ENCODE assay signal across 22 cellular contexts in genomic region chr4:157226035-157226434, GRCh38. TPM values are rescaled to one million over a fixed set of nuclear protein-coding genes. Genes with fewer than 3 reads are reported as not detected.
"Had no signal": no experiment of that assay in that cellular context is flagged by ENCODE, and none has a peak within 500 bp of the region (broad histone marks: within the 10 kb centered on the region; RNA-seq: fewer than 3 reads in every experiment).

No MANE protein-coding gene starts in this region.

- H3K4me1 Mint-ChIP-seq: activated CD4-positive, alpha-beta T cell treated with anti-CD3 and anti-CD28 coated beads for 36 hours; immature natural killer cell; naive thymus-derived CD4-positive, alpha-beta T cell had no signal

- H3K27ac ChIP-seq: adrenal gland, neutrophil, right lobe of liver, transverse colon, WERI-Rb-1 had no signal

- H3K9me3 ChIP-seq: neutrophil, right lobe of liver, transverse colon had no signal

- DNase-seq: activated CD4-positive, alpha-beta T cell treated with anti-CD3 and anti-CD28 coated beads for 36 hours; activated CD8-positive, alpha-beta memory T cell treated with anti-CD3 and anti-CD28 coated beads, Interleukin-2, amount 50 U/mL, for 48 hours; activated CD8-positive, alpha-beta T cell treated with anti-CD3 and anti-CD28 coated beads, Interleukin-2, amount 10 ng/mL, durations not matched to agents 7 days and 5 days; activated naive CD4-positive, alpha-beta T cell treated with Interleukin-2 at 50 U/mL for 16 hours; adrenal gland; central memory CD4-positive, alpha-beta T cell; cortex of kidney; effector memory CD8-positive, alpha-beta T cell; erythroblast; glutamatergic neuron; immature natural killer cell; left colon; naive thymus-derived CD4-positive, alpha-beta T cell; right lobe of liver; T-helper 9 cell; transverse colon; WERI-Rb-1 had no signal

- H3K4me3 ChIP-seq: adrenal gland, lung, right lobe of liver, transverse colon had no signal

- H3K36me3 ChIP-seq: adrenal gland, neutrophil, right lobe of liver, transverse colon had no signal

- H3K36me3 Mint-ChIP-seq: stimulated activated effector memory CD8-positive, alpha-beta T cell treated with anti-CD3 and anti-CD28 coated beads, Interleukin-12 subunit alpha, Interleukin-12 subunit beta, amount 100 ng/mL, for 72 hours had no signal

- H3K27ac Mint-ChIP-seq: activated CD4-positive, alpha-beta T cell treated with anti-CD3 and anti-CD28 coated beads for 36 hours; activated CD8-positive, alpha-beta T cell treated with anti-CD3 and anti-CD28 coated beads, Interleukin-2, amount 10 ng/mL, durations not matched to agents 7 days and 5 days; activated T-helper 1 cell treated with anti-CD3 and anti-CD28 coated beads, Interleukin-12 subunit alpha, Interleukin-12 subunit beta, Interleukin-2, Interleukin-4 antibody, amounts not matched to agents 30 ng/mL and 10 ng/mL and 1 ng/mL, durations not matched to agents 14 hours and 24 hours and 36 hours; effector memory CD8-positive, alpha-beta T cell; immature natural killer cell; naive thymus-derived CD4-positive, alpha-beta T cell; stimulated activated effector memory CD8-positive, alpha-beta T cell treated with anti-CD3 and anti-CD28 coated beads, Interleukin-12 subunit alpha, Interleukin-12 subunit beta, amount 100 ng/mL, for 72 hours had no signal

- H3K9me3 Mint-ChIP-seq: activated T-helper 1 cell treated with anti-CD3 and anti-CD28 coated beads, Interleukin-12 subunit alpha, Interleukin-12 subunit beta, Interleukin-2, Interleukin-4 antibody, amounts not matched to agents 30 ng/mL and 10 ng/mL and 1 ng/mL, durations not matched to agents 14 hours and 24 hours and 36 hours had no signal

- H3K4me3 Mint-ChIP-seq: activated CD4-positive, alpha-beta T cell treated with anti-CD3 and anti-CD28 coated beads for 36 hours; activated CD8-positive, alpha-beta T cell treated with anti-CD3 and anti-CD28 coated beads, Interleukin-2, amount 10 ng/mL, durations not matched to agents 7 days and 5 days; activated T-helper 1 cell treated with anti-CD3 and anti-CD28 coated beads, Interleukin-12 subunit alpha, Interleukin-12 subunit beta, Interleukin-2, Interleukin-4 antibody, amounts not matched to agents 30 ng/mL and 10 ng/mL and 1 ng/mL, durations not matched to agents 14 hours and 24 hours and 36 hours; effector memory CD8-positive, alpha-beta T cell; immature natural killer cell; naive thymus-derived CD4-positive, alpha-beta T cell; stimulated activated effector memory CD8-positive, alpha-beta T cell treated with anti-CD3 and anti-CD28 coated beads, Interleukin-12 subunit alpha, Interleukin-12 subunit beta, amount 100 ng/mL, for 72 hours had no signal

- ATAC-seq: activated CD4-positive, alpha-beta T cell treated with anti-CD3 and anti-CD28 coated beads for 36 hours; activated CD8-positive, alpha-beta T cell treated with anti-CD3 and anti-CD28 coated beads, Interleukin-2, amount 10 ng/mL, durations not matched to agents 7 days and 5 days; effector memory CD8-positive, alpha-beta T cell; left colon; naive thymus-derived CD4-positive, alpha-beta T cell; right lobe of liver; stimulated activated effector memory CD8-positive, alpha-beta T cell treated with anti-CD3 and anti-CD28 coated beads, Interleukin-12 subunit alpha, Interleukin-12 subunit beta, amount 100 ng/mL, for 72 hours had no signal

RNA-seq across cellular contexts. Expression of gene GRIA2, which starts 5.5 kb away (rescaled TPM):
- total RNA-seq: activated CD4-positive, alpha-beta T cell treated with anti-CD3 and anti-CD28 coated beads for 36 hours; activated CD8-positive, alpha-beta T cell treated with anti-CD3 and anti-CD28 coated beads, Interleukin-2, amount 10 ng/mL, durations not matched to agents 7 days and 5 days; activated T-helper 1 cell treated with anti-CD3 and anti-CD28 coated beads, Interleukin-12 subunit alpha, Interleukin-12 subunit beta, Interleukin-2, Interleukin-4 antibody, amounts not matched to agents 30 ng/mL and 10 ng/mL and 1 ng/mL, durations not matched to agents 14 hours and 24 hours and 36 hours; mononuclear cell; naive thymus-derived CD4-positive, alpha-beta T cell; right lobe of liver had no signal
